ENCODE assay signal across 8 cellular contexts in the genomic region with DNA sequence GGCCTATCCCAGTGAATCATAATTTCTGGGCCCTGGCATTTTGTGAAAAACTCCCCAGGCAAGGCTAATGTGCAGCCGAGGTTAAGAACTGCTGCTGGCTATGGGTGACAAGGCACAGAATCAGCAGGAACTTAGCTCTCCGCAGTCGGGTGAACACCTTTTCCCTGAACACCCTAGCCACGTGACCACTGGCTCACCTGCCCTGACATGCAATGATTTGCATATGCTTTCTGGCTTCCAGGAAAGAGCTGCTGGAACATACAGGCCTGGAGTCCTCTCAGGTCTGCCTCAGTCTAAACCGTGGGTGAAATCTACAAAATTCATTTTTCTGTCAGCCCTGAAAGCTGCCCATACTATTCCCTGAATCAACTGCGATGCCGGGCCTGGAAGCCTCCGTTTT. TPM values are rescaled to one million over a fixed set of nuclear protein-coding genes. Genes with fewer than 3 reads are reported as not detected.
A peak's percentile ranks its signal among the peaks of the same experiment; 100 is the strongest.
DNase-seq lines count a peak whose midpoint lies in the region; ATAC-seq, FAIRE-seq and TF ChIP-seq lines count a peak whose summit lies in the region.

No MANE protein-coding gene starts in this region.

- intact Hi-C loops in activated B cell treated with CpG ODN at 0.5 μM for 24 hours (cut with micrococcal nuclease) (no loop called here), pancreas (cut with DNase I) (no loop called here)

- peak overlapping the region; percentile 35 for H3K4me3 Mint-ChIP-seq in activated B cell treated with CpG ODN at 0.5 μM for 24 hours

- peaks cover 0 to 3% (median 0%) of the 10 kb centered on the region in 3 donors for H3K4me1 ChIP-seq in pancreas

- FAIRE-seq in pancreas (lab: Jason Lieb, UNC), result no peak

- H3K27ac ChIP-seq in pancreas, result peak overlapping the region in 2 of 4 donors; percentile 57 to 63

- no peaks in the 10 kb centered on the region for H3K27me3 ChIP-seq in pancreas

- H3K4me3 ChIP-seq in pancreas, result no peak overlapping the region

- peak overlapping the region; percentile 35 for H3K27ac Mint-ChIP-seq in activated B cell treated with CpG ODN at 0.5 μM for 24 hours

- POLR2A ChIA-PET in activated B cell treated with CpG ODN at 0.5 μM for 24 hours (lab: Charles Lee), result no interaction called here

- H3K4me1 Mint-ChIP-seq in activated B cell treated with CpG ODN at 0.5 μM for 24 hours, result peaks cover 36% of the 10 kb centered on the region

- H3K9me3 ChIP-seq in pancreas, result no peaks in the 10 kb centered on the region

- CTCF ChIA-PET in activated B cell treated with CpG ODN at 0.5 μM for 24 hours (lab: Charles Lee), result no interaction called here

- TF ChIP-seq CTCF in activated B cell treated with CpG ODN at 0.5 μM for 24 hours (IDR thresholded peaks at IDR 0.05) (no peak), pancreas (IDR thresholded peaks at IDR 0.05) (no peak)

- H3K36me3 Mint-ChIP-seq in activated B cell treated with CpG ODN at 0.5 μM for 24 hours (ENCODE audit: low read depth), result peaks cover 49% of the 10 kb centered on the region

- ATAC-seq in GM19395 (IDR thresholded peaks at IDR 0.05; ENCODE audit: unreplicated experiment) (peak; percentile 77), HG03159 (IDR thresholded peaks at IDR 0.05; ENCODE audit: unreplicated experiment) (peak; percentile 49), activated B cell treated with CpG ODN at 0.5 μM for 24 hours (ENCODE audit: low read depth) (peak; percentile 57), pancreas (peak; percentile 97 to 99 (median 98))

- H3K9me3 Mint-ChIP-seq in activated B cell treated with CpG ODN at 0.5 μM for 24 hours, result no peaks in the 10 kb centered on the region

- H3K36me3 ChIP-seq in pancreas, result no peaks in the 10 kb centered on the region

- DNase-seq in activated B cell treated with CpG ODN at 0.5 μM for 24 hours (no peak), pancreas (peak; percentile 66 to 84 (median 75)), HT-29 (ENCODE audit: low spot score) (no peak), NCI-H1930 (lab: John Stamatoyannopoulos, UW) (no peak), NCI-H524 (lab: John Stamatoyannopoulos, UW) (no peak)
- DNase-seq in activated effector memory CD4-positive, alpha-beta T cell treated with Interleukin-2 at 50 U/mL for 16 hours, result no peak

- 35 to 44% methylated on average over 8 of the region's 8 CpGs for WGBS in pancreas, 2 donors

- H3K27me3 Mint-ChIP-seq in activated B cell treated with CpG ODN at 0.5 μM for 24 hours, result no peaks in the 10 kb centered on the region

RNA-seq across cellular contexts. Expression of a gene that starts 56.6 kb away (rescaled TPM):
- total RNA-seq in activated B cell treated with CpG ODN at 0.5 μM for 24 hours (23.9 and 27.2 TPM in 2 replicates), pancreas (10 to 100 TPM in 1 of 6 donors, 1 to 10 TPM in 5; 4.0 to 13.8 (median 5.3) TPM)
- 1 to 10 TPM; 3.8 to 4.1 TPM for polyA plus RNA-seq in pancreas
- 4.8 and 10.6 TPM in 2 replicates for total RNA-seq in HT-29 (2014; rRNA removed; shearing (Covaris generic))

Comparison
In these comparisons a context has a peak if more than half of its experiments do, and no peak if none do; other contexts are left out.
1. DNase-seq: peak in pancreas (6 of 6); none in activated B cell treated with CpG ODN at 0.5 μM for 24 hours (single experiment), activated effector memory CD4-positive, alpha-beta T cell treated with Interleukin-2 at 50 U/mL for 16 hours (single experiment), HT-29 (single experiment), NCI-H1930 (0 of 2) and NCI-H524 (0 of 2).
2. Peak in every context shown above with its lines, with median percentiles within 50 percentile points of each other: ATAC-seq.